Comparison of ENCODE assay signal across 23 cellular contexts in the genomic region with DNA sequence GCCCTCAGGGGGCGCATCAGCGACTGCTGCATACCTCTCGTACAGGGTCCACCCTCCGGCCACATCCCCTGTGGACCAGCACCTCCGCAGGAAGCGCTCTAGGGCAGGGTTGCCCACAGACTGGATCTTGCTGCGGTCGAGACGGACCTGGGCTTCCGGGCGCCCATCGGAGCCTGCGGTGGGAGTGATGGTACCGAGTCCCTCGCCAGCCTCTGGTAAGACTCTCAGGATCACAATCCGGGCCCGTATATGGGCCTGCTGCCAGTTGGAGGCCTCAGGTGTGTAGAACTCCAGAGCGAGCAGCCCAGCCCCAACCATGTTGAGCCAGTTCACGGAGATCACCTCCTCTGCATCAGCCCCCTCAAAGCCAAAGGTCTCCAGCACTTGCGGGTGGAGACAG.
"Had no signal": no experiment of that assay in that cellular context is flagged by ENCODE, and none has a peak within 500 bp of the region (broad histone marks: within the 10 kb centered on the region; RNA-seq: fewer than 3 reads in every experiment).

No MANE protein-coding gene starts in this region.

- H3K27ac ChIP-seq: lower lobe of right lung, neutrophil, parathyroid adenoma, right atrium auricular region, right lobe of liver, tibial nerve, vagina had no signal

- H3K27me3 ChIP-seq: neutrophil, right atrium auricular region, right lobe of liver, tibial nerve, vagina had no signal

- H3K36me3 ChIP-seq: lower lobe of right lung, neutrophil, right atrium auricular region, right lobe of liver, tibial nerve, vagina had no signal

- H3K9me3 ChIP-seq: lower lobe of right lung, neutrophil, right lobe of liver, vagina had no signal

- DNase-seq: hippocampal formation; immature natural killer cell; lower lobe of right lung; mammary epithelial cell; mesenchymal stem cell; occipital lobe; stimulated activated CD4-positive, alpha-beta T cell treated with anti-CD3 and anti-CD28 coated beads, Interleukin-1b, Interleukin-23, amount 100 ng/mL, for 48 hours; stimulated activated CD4-positive, alpha-beta T cell treated with anti-CD3 and anti-CD28 coated beads, Interleukin-2, amount 100 ng/mL, for 48 hours; stimulated activated naive CD4-positive, alpha-beta T cell treated with Interleukin-2 at 50 U/mL for 16 hours; stimulated activated naive CD8-positive, alpha-beta T cell treated with anti-CD3 and anti-CD28 coated beads, Interleukin-15, amount 100 ng/mL, for 72 hours; substantia nigra had no signal

- H3K4me3 ChIP-seq: lower lobe of right lung, right atrium auricular region, right lobe of liver, smooth muscle cell, tibial nerve, vagina had no signal

- H3K4me3 Mint-ChIP-seq: immature natural killer cell; naive thymus-derived CD8-positive, alpha-beta T cell; nephron; neural crest cell; stimulated activated naive CD8-positive, alpha-beta T cell treated with anti-CD3 and anti-CD28 coated beads, Interleukin-15, amount 100 ng/mL, for 72 hours; type B pancreatic cell had no signal

- H3K27me3 Mint-ChIP-seq: progenitor cell of endocrine pancreas; stimulated activated naive CD8-positive, alpha-beta T cell treated with anti-CD3 and anti-CD28 coated beads, Interleukin-15, amount 100 ng/mL, for 72 hours; type B pancreatic cell had no signal

- H3K36me3 Mint-ChIP-seq: immature natural killer cell; naive thymus-derived CD8-positive, alpha-beta T cell; type B pancreatic cell had no signal

- H3K4me1 Mint-ChIP-seq: immature natural killer cell; nephron; neural crest cell; stimulated activated naive CD8-positive, alpha-beta T cell treated with anti-CD3 and anti-CD28 coated beads, Interleukin-15, amount 100 ng/mL, for 72 hours had no signal

- H3K9me3 Mint-ChIP-seq: nephron, type B pancreatic cell had no signal

- H3K4me1 ChIP-seq: lower lobe of right lung, parathyroid adenoma, right atrium auricular region, right lobe of liver, tibial nerve, vagina had no signal

- ATAC-seq: naive thymus-derived CD8-positive, alpha-beta T cell; stimulated activated naive CD8-positive, alpha-beta T cell treated with anti-CD3 and anti-CD28 coated beads, Interleukin-15, amount 100 ng/mL, for 72 hours had no signal

- H3K27ac Mint-ChIP-seq: immature natural killer cell; naive thymus-derived CD8-positive, alpha-beta T cell; nephron; progenitor cell of endocrine pancreas; stimulated activated naive CD8-positive, alpha-beta T cell treated with anti-CD3 and anti-CD28 coated beads, Interleukin-15, amount 100 ng/mL, for 72 hours; type B pancreatic cell had no signal
